ENCODE assay signal across 1 cellular context in the genomic region with DNA sequence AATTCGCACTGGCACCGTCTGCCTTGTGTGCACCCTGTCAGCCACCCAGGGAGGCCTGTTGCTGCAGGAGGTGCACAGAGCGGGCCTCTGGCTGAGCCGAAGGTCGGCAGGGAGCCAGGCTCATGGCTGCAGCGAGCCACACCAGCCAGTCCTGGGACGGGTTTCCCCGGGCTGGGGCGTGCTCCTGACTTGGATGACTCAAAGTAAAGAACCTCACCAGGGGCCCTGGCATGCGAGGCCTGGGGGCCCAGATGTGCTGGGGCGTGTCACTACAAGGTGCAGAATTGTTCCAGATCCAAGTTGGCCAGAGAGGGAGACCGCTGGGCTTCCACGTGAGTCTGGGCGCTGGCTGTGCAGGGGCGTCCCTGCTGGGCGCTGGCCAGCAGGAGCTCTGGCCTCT.
TF ChIP-seq lines count a peak whose summit lies in the region.

No MANE protein-coding gene starts in this region.

TF ChIP-seq in HEK293, 187 proteins besides CTCF, POLR2A, EP300 and RAD21 (continued from another document):
- TF ChIP-seq, protein P1, sequence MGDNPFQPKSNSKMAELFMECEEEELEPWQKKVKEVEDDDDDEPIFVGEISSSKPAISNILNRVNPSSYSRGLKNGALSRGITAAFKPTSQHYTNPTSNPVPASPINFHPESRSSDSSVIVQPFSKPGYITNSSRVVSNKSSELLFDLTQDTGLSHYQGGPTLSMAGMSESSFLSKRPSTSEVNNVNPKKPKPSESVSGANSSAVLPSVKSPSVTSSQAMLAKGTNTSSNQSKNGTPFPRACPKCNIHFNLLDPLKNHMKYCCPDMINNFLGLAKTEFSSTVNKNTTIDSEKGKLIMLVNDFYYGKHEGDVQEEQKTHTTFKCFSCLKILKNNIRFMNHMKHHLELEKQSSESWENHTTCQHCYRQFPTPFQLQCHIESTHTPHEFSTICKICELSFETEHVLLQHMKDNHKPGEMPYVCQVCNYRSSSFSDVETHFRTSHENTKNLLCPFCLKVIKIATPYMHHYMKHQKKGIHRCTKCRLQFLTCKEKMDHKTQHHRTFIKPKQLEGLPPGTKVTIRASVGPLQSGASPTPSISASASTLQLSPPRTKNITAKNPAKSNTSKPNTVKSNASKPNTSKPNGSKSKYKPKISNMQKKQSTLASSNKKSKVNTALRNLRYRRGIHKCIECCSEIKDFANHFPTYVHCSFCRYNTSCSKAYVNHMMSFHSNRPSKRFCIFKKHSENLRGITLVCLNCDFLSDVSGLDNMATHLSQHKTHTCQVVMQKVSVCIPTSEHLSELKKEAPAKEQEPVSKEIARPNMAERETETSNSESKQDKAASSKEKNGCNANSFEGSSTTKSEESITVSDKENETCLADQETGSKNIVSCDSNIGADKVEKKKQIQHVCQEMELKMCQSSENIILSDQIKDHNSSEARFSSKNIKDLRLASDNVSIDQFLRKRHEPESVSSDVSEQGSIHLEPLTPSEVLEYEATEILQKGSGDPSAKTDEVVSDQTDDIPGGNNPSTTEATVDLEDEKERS (tag by site-specific recombination; IDR thresholded peaks at IDR 0.05) = no peak
- TF ChIP-seq ZIC2 (tag by site-specific recombination; IDR thresholded peaks at IDR 0.05) (peak; percentile 45; the same call in 1 of the 2 replicates), GLIS1 (tag by site-specific recombination; IDR thresholded peaks at IDR 0.05) (0 out of 2 replicates have a peak, but pooled peaks have one; percentile 6)
